8 cellular contexts compared by ENCODE assay signal in genomic region chr14:24195186-24196070, GRCh38. TPM values are rescaled to one million over a fixed set of nuclear protein-coding genes. Genes with fewer than 3 reads are reported as not detected.
A peak's percentile ranks its signal among the peaks of the same experiment; 100 is the strongest.
DNase-seq lines count a peak whose midpoint lies in the region; ATAC-seq and TF ChIP-seq lines count a peak whose summit lies in the region.

Gene TM9SF1 (minus strand): TSS chr14:24195441. CDS start chr14:24195019, 422 bp downstream.

- H3K27ac ChIP-seq in cardiac muscle cell (peak within 1 kb of the TSS; percentile 98), transverse colon (peak within 1 kb of the TSS; percentile 96 to 98 (median 96))

- in situ Hi-C loops in transverse colon (cut with MboI; ENCODE audit: low pct_ligation_motif_present in 1 of 4, low pct_unique_long_range_greater_than_20kb in 1 of 4, low sequenced_read_pairs in 3 of 4), result no loop called here

- H3K27me3 ChIP-seq in cardiac muscle cell (no peaks in the 10 kb centered on the region), transverse colon (no peaks in the 10 kb centered on the region)

- intact Hi-C loops in transverse colon (cut with DNase I; ENCODE audit: low total_unique reads), result no loop called here

- H3K36me3 ChIP-seq in cardiac muscle cell, result peaks cover 9% of the 10 kb centered on the region
- H3K36me3 ChIP-seq in transverse colon, result no peaks in the 10 kb centered on the region

- ATAC-seq in HG02610 (IDR thresholded peaks at IDR 0.05; ENCODE audit: unreplicated experiment), result peak; percentile 84

- DNase-seq in GM12864 (ENCODE audit: low read depth), result peak; percentile 72
- peak; percentile 86 for DNase-seq in NCI-H1092 (lab: John Stamatoyannopoulos, UW)
- peak; percentile 45 to 68 for DNase-seq in SW 1271 (lab: John Stamatoyannopoulos, UW)
- peak; percentile 71 for DNase-seq in activated naive CD8-positive, alpha-beta T cell treated with anti-CD3 and anti-CD28 coated beads, Interleukin-2, amount 50 U/mL, for 16 hours (ENCODE audit: low read depth, low spot score)
- peak; percentile 90 to 92 for DNase-seq in cardiac muscle cell (ENCODE audit: low read depth in 1 of 2, low spot score in 1 of 2)
- peak; percentile 68 for DNase-seq in pons (ENCODE audit: low spot score)
- DNase-seq in transverse colon, result peak; percentile 90

- TF ChIP-seq POLR2A in transverse colon (IDR thresholded peaks at IDR 0.05), result peak; percentile 83

- TF ChIP-seq EP300 in transverse colon (IDR thresholded peaks at IDR 0.05; ENCODE audit: low read depth), result no peak

- H3K4me1 ChIP-seq in cardiac muscle cell (ENCODE audit: low read depth), result peaks cover 4% of the 10 kb centered on the region
- peaks cover 20 to 37% (median 25%) of the 10 kb centered on the region in 4 donors for H3K4me1 ChIP-seq in transverse colon

- H3K4me3 ChIP-seq in GM12864 (ENCODE audit: low read depth, low read length) (peak within 1 kb of the TSS; percentile 94), cardiac muscle cell (peak within 1 kb of the TSS; percentile 67), transverse colon (peak within 1 kb of the TSS; percentile 72 to 98 (median 86))

- no peak for TF ChIP-seq CTCF in GM12864 (IDR thresholded peaks at IDR 0.05; ENCODE audit: low read depth, low read length, missing control alignments)
- TF ChIP-seq CTCF in cardiac muscle cell (IDR thresholded peaks at IDR 0.05; ENCODE audit: low read depth, low read length), result no peak
- TF ChIP-seq CTCF in transverse colon (IDR thresholded peaks at IDR 0.05), result no peak

- WGBS in transverse colon (ENCODE audit: low coverage in 1 of 2), 2 donors, result 0 to 4% methylated on average over 12 to 34 of the region's 89 CpGs

- H3K9me3 ChIP-seq in cardiac muscle cell (ENCODE audit: low read depth) (no peaks in the 10 kb centered on the region), transverse colon (no peaks in the 10 kb centered on the region)

RNA-seq across cellular contexts. Expression of gene TM9SF1, which starts in this region (rescaled TPM):
- total RNA-seq in cardiac muscle cell (40.2 and 50.3 TPM in 2 replicates), transverse colon (100 to 1,000 TPM in 1 of 4 donors, 10 to 100 TPM in 3; 32.9 to 127 (median 63.9) TPM)
- polyA plus RNA-seq in cardiac muscle cell, result 55.2 and 65.3 TPM in 2 replicates

Comparison
In these comparisons a context has a peak if more than half of its experiments do, and no peak if none do; other contexts are left out.
1. Peak in every context shown above with its lines: DNase-seq, ATAC-seq, H3K4me3 ChIP-seq and H3K27ac ChIP-seq.